In the genomic region with DNA sequence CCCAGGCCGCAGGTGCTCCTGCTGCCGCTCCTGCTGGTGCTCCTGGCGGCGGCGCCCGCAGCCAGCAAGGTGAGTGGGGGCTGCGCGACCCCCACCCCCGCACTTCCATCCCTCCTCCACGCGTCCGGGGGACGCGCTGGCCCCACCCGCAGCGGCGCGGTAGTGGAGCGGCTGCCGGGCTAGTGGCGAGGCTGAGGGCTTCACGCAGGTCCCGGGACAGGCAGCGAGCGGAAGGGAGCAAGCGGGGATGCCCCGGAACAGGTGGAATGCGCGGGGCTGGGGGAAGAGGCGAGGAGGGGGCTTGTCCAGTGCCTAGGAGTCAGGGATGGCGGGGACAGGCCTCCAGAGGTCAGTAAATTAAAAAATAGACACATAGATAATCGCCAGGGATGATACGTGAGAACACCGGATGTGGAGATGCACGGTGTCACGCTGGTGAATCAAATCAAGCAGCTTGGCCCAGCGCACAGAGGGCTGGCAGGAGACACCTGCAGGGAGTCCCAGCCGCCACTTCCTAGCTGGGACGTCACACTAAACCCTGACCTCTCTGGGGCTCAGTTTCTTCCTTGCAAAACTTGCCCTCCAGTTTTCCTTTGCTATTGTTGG, we compare ENCODE assay signal across 1 cellular context.
TF ChIP-seq lines count a peak whose summit lies in the region.

No MANE protein-coding gene starts in this region.

TF ChIP-seq in H1, 55 proteins besides CTCF, POLR2A, EP300 and RAD21:
- 0 out of 2 replicates have a peak, but pooled peaks have one; percentile 10 for TF ChIP-seq KDM1A (IDR thresholded peaks at IDR 0.05; ENCODE audit: borderline replicate concordance, low read length)
- TF ChIP-seq CEBPB (IDR thresholded peaks at IDR 0.05; ENCODE audit: low read depth, low read length), result no peak
- TF ChIP-seq EZH2 (IDR thresholded peaks at IDR 0.05; ENCODE audit: low read depth, low read length, severe bottlenecking), result peak; percentile 0
- TF ChIP-seq ASH2L (IDR thresholded peaks at IDR 0.05; ENCODE audit: low read length), result peak; percentile 40
- no peak for TF ChIP-seq SAP30 (IDR thresholded peaks at IDR 0.05; ENCODE audit: insufficient read depth, insufficient replicate concordance, low read length)
- TF ChIP-seq RBBP5 (IDR thresholded peaks at IDR 0.05; ENCODE audit: borderline replicate concordance, low read depth, low read length), result peak; percentile 7; the same call in 1 of the 2 replicates
- TF ChIP-seq, protein P1, sequence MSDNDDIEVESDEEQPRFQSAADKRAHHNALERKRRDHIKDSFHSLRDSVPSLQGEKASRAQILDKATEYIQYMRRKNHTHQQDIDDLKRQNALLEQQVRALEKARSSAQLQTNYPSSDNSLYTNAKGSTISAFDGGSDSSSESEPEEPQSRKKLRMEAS (IDR thresholded peaks at IDR 0.05), result 0 out of 2 replicates have a peak, but pooled peaks have one; percentile 14
- TF ChIP-seq BACH1 (IDR thresholded peaks at IDR 0.05; ENCODE audit: low read length), result no peak
- TF ChIP-seq CTBP2 (IDR thresholded peaks at IDR 0.05; ENCODE audit: borderline replicate concordance, insufficient read depth, insufficient read length, low read length), result peak; percentile 52
- TF ChIP-seq TEAD4 (IDR thresholded peaks at IDR 0.05; ENCODE audit: low read depth, low read length), result peak; percentile 46; the same call in 1 of the 2 replicates
- TF ChIP-seq POLR2AphosphoS5 (IDR thresholded peaks at IDR 0.05; ENCODE audit: low read depth, low read length), result no peak
TF ChIP-seq in H1: peak in this region for 7.
